10 cellular contexts compared by ENCODE assay signal in genomic region chr15:53811530-53811929, GRCh38. TPM values are rescaled to one million over a fixed set of nuclear protein-coding genes. Genes with fewer than 3 reads are reported as not detected.
DNase-seq lines count a peak whose midpoint lies in the region; ATAC-seq, FAIRE-seq and TF ChIP-seq lines count a peak whose summit lies in the region.
"Had no signal": no experiment of that assay in that cellular context is flagged by ENCODE, and none has a peak within 500 bp of the region (broad histone marks: within the 10 kb centered on the region; RNA-seq: fewer than 3 reads in every experiment).

No MANE protein-coding gene starts in this region.

- H3K9me3 Mint-ChIP-seq in activated CD8-positive, alpha-beta T cell treated with anti-CD3 and anti-CD28 coated beads for 36 hours, result no peaks in the 10 kb centered on the region
- H3K9me3 Mint-ChIP-seq: stimulated activated effector memory CD8-positive, alpha-beta T cell treated with anti-CD3 and anti-CD28 coated beads, Interleukin-12 subunit alpha, Interleukin-12 subunit beta, amount 100 ng/mL, for 72 hours had no signal

- intact Hi-C loops in left colon (cut with DNase I, micrococcal nuclease), result no loop called here
- intact Hi-C loops in activated CD8-positive, alpha-beta T cell treated with anti-CD3 and anti-CD28 coated beads for 36 hours (cut with micrococcal nuclease), result no loop called here

- in situ Hi-C loops in SK-MEL-5 (cut with HindIII; ENCODE audit: low pct_unique_long_range_greater_than_20kb, low sequenced_read_pairs), result no loop called here

- POLR2A ChIA-PET in activated CD8-positive, alpha-beta T cell treated with anti-CD3 and anti-CD28 coated beads for 36 hours (lab: Charles Lee), result no interaction called here

- H3K4me3 ChIP-seq in Jurkat, Clone E6-1 (ENCODE audit: low read length), result no peak overlapping the region

- DNase-seq in D721Med (ENCODE audit: insufficient read length, low spot score), result no peak
- peak; percentile 24 for DNase-seq in Jurkat, Clone E6-1 (ENCODE audit: low read depth, low spot score)
- peak; percentile 24 for DNase-seq in SK-MEL-5 (ENCODE audit: low read depth, low spot score)
- no peak for DNase-seq in left colon
- DNase-seq in activated CD8-positive, alpha-beta T cell treated with anti-CD3 and anti-CD28 coated beads for 36 hours, result no peak
- DNase-seq in middle frontal gyrus (ENCODE audit: extremely low spot score, low spot score), result no peak
- DNase-seq in NCI-H2196 (lab: John Stamatoyannopoulos, UW; ENCODE audit: unreplicated experiment), result no peak

- H3K4me1 Mint-ChIP-seq in activated CD8-positive, alpha-beta T cell treated with anti-CD3 and anti-CD28 coated beads for 36 hours (ENCODE audit: low read depth), result no peaks in the 10 kb centered on the region
- H3K4me1 Mint-ChIP-seq: central memory CD8-positive, alpha-beta T cell; stimulated activated effector memory CD8-positive, alpha-beta T cell treated with anti-CD3 and anti-CD28 coated beads, Interleukin-12 subunit alpha, Interleukin-12 subunit beta, amount 100 ng/mL, for 72 hours had no signal

- peak; percentile 55 for FAIRE-seq in D721Med (lab: Jason Lieb, UNC)

- H3K27me3 Mint-ChIP-seq in activated CD8-positive, alpha-beta T cell treated with anti-CD3 and anti-CD28 coated beads for 36 hours, result peaks cover 2% of the 10 kb centered on the region
- H3K27me3 Mint-ChIP-seq: central memory CD8-positive, alpha-beta T cell had no signal

- peak; percentile 85 for ATAC-seq in left colon
- no peak for ATAC-seq in HG02840 (IDR thresholded peaks at IDR 0.05; ENCODE audit: low FRiP score, unreplicated experiment)
- no peak for ATAC-seq in activated CD8-positive, alpha-beta T cell treated with anti-CD3 and anti-CD28 coated beads for 36 hours
- ATAC-seq: stimulated activated effector memory CD8-positive, alpha-beta T cell treated with anti-CD3 and anti-CD28 coated beads, Interleukin-12 subunit alpha, Interleukin-12 subunit beta, amount 100 ng/mL, for 72 hours had no signal

- H3K27ac Mint-ChIP-seq in activated CD8-positive, alpha-beta T cell treated with anti-CD3 and anti-CD28 coated beads for 36 hours, result no peak overlapping the region
- H3K27ac Mint-ChIP-seq: stimulated activated effector memory CD8-positive, alpha-beta T cell treated with anti-CD3 and anti-CD28 coated beads, Interleukin-12 subunit alpha, Interleukin-12 subunit beta, amount 100 ng/mL, for 72 hours had no signal

- no peaks in the 10 kb centered on the region for H3K36me3 Mint-ChIP-seq in activated CD8-positive, alpha-beta T cell treated with anti-CD3 and anti-CD28 coated beads for 36 hours (ENCODE audit: low read depth)
- H3K36me3 Mint-ChIP-seq: stimulated activated effector memory CD8-positive, alpha-beta T cell treated with anti-CD3 and anti-CD28 coated beads, Interleukin-12 subunit alpha, Interleukin-12 subunit beta, amount 100 ng/mL, for 72 hours had no signal

- no peak overlapping the region for H3K4me3 Mint-ChIP-seq in activated CD8-positive, alpha-beta T cell treated with anti-CD3 and anti-CD28 coated beads for 36 hours
- H3K4me3 Mint-ChIP-seq: central memory CD8-positive, alpha-beta T cell; stimulated activated effector memory CD8-positive, alpha-beta T cell treated with anti-CD3 and anti-CD28 coated beads, Interleukin-12 subunit alpha, Interleukin-12 subunit beta, amount 100 ng/mL, for 72 hours had no signal

- no peak for TF ChIP-seq CTCF in D721Med (IDR thresholded peaks at IDR 0.05; ENCODE audit: insufficient read depth, missing control alignments)
- no peak for TF ChIP-seq CTCF in activated CD8-positive, alpha-beta T cell treated with anti-CD3 and anti-CD28 coated beads for 36 hours (IDR thresholded peaks at IDR 0.05)

- CTCF ChIA-PET in activated CD8-positive, alpha-beta T cell treated with anti-CD3 and anti-CD28 coated beads for 36 hours (lab: Charles Lee), result no interaction called here

RNA-seq across cellular contexts. Expression of gene WDR72, which starts 52.1 kb away (rescaled TPM):
- polyA plus RNA-seq in Jurkat, Clone E6-1 (2012; ENCODE audit: insufficient read depth, insufficient read length), result not detected
- total RNA-seq in SK-MEL-5 (2014; rRNA removed; shearing (Covaris generic)), result 2.3 and 3.9 TPM in 2 replicates
- 1.7 and 1.8 TPM in 2 replicates for polyA plus RNA-seq in SK-MEL-5 (2015; cell fraction: cytosol; rRNA removed)
- polyA plus RNA-seq in SK-MEL-5 (2015; cell fraction: nucleus; rRNA removed), result 4.6 and 5.4 TPM in 2 replicates
- 1 to 10 TPM in 1 of 2 donors, under 1 TPM in 1; 0.12 to 1.2 TPM for total RNA-seq in left colon
- total RNA-seq in activated CD8-positive, alpha-beta T cell treated with anti-CD3 and anti-CD28 coated beads for 36 hours, result not detected

Comparison
In these comparisons a context has a peak if more than half of its experiments do, and no peak if none do; other contexts are left out.
1. DNase-seq: peak in Jurkat, Clone E6-1 (single experiment) and SK-MEL-5 (single experiment); none in D721Med (single experiment), left colon (0 of 2), activated CD8-positive, alpha-beta T cell treated with anti-CD3 and anti-CD28 coated beads for 36 hours (single experiment), middle frontal gyrus (single experiment) and NCI-H2196 (single experiment).